Comparison of ENCODE assay signal across 9 cellular contexts in the genomic region with DNA sequence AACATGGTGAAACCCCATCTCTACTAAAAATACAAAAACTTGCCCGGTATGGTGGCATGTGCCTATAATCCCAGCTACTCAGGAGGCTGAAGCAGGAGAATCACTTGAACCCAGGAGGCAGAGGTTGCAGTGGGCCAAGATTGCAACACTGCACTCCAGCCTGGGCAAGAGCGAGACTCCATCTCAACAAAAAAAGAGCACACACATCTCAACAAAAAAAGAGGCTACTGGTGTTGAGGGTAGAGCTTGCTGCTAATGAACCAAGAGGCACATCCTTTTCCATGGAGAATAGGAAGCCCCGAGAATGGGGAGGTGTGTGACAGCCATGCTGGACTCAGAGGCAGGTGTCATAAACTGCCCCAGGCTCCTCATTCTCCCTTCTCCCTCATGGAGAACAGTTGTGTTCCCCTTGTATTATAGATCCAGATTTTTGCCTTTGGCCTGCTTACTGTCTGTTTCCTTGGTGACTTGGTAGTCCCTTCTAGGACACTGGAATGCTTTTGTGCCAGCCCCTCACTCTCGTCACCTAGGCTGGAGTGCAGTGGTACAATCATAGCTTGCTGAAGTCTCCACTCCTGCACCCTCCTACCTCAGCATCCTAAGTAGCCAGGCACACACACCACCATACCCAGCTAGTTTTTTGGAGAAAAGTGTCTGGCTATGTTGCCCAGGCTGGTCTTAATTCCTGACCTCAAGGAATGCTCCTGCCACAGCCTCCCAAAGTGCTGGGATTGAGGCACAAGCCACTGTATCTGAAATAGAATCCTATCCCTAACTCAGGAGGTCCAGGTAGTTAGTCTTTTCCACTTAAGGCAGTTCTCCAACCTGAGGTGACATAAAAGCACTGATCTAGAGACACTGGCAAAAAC. TPM values are rescaled to one million over a fixed set of nuclear protein-coding genes. Genes with fewer than 3 reads are reported as not detected.
DNase-seq lines count a peak whose midpoint lies in the region; TF ChIP-seq lines count a peak whose summit lies in the region.
"Had no signal": no experiment of that assay in that cellular context is flagged by ENCODE, and none has a peak within 500 bp of the region (broad histone marks: within the 10 kb centered on the region; RNA-seq: fewer than 3 reads in every experiment).

No MANE protein-coding gene starts in this region.

- peaks cover 5% of the 10 kb centered on the region; the same call in 1 of the 2 replicates for H3K9me3 ChIP-seq in PC-9 (ENCODE audit: insufficient read depth, low read depth)
- H3K9me3 ChIP-seq: vagina had no signal

- no peaks in the 10 kb centered on the region for H3K27me3 Mint-ChIP-seq in dendritic cell treated with granulocyte-macrophage colony-stimulating factor and Interleukin-4, amounts not matched to agents 40 ng/mL and 50 ng/mL, for 4 days

- peaks cover 55% of the 10 kb centered on the region for H3K36me3 ChIP-seq in PC-9 (ENCODE audit: low read depth)

- peaks cover 47% of the 10 kb centered on the region for H4K20me1 ChIP-seq in PC-9 (ENCODE audit: insufficient read depth)

- peaks cover 35% of the 10 kb centered on the region for H3K4me1 Mint-ChIP-seq in dendritic cell treated with granulocyte-macrophage colony-stimulating factor and Interleukin-4, amounts not matched to agents 40 ng/mL and 50 ng/mL, for 4 days (ENCODE audit: low read depth)

- CTCF ChIA-PET in PC-9 (lab: Charles Lee) = interaction anchor here (0.6 kb wide), 2 partner anchors 35 to 86 kb away, joined by 6 to 10 read pairs; no protein-coding TSS in a partner anchor

- no peak overlapping the region for H3K4me2 ChIP-seq in PC-9

- no peaks in the 10 kb centered on the region for H3K9me2 ChIP-seq in PC-9 (ENCODE audit: insufficient read depth)

- DNase-seq in A172 (ENCODE audit: low spot score) (peak; percentile 35), ELR (ENCODE audit: low read depth) (peak; percentile 59), PC-9 (peak in 1 of 2 experiments; percentile 54), NCI-H1694 (lab: John Stamatoyannopoulos, UW) (no peak), pons (ENCODE audit: low spot score) (no peak), SK-N-DZ (ENCODE audit: low spot score) (no peak), DMS153 treated with DMSO at 0.1 percent for 48 hours (lab: John Stamatoyannopoulos, UW; ENCODE audit: unreplicated experiment) (no peak)

- TSS peak; percentile 7 for BruUV-seq in PC-9 (replicated peaks; lab: Mats Ljungman, UMichigan)

- H3K27me3 ChIP-seq in PC-9 (ENCODE audit: insufficient read depth, low read depth) = no peaks in the 10 kb centered on the region
- H3K27me3 ChIP-seq: vagina had no signal

- no peak for TF ChIP-seq CTCF in PC-9 (conservative IDR thresholded peaks at IDR 0.05)

- intact Hi-C loops in PC-9 (cut with micrococcal nuclease; ENCODE audit: unreplicated experiment) = no loop called here
- intact Hi-C loops in dendritic cell treated with granulocyte-macrophage colony-stimulating factor and Interleukin-4, amounts not matched to agents 40 ng/mL and 50 ng/mL, for 4 days (cut with micrococcal nuclease) = no loop called here

- H3K4me3 Mint-ChIP-seq in dendritic cell treated with granulocyte-macrophage colony-stimulating factor and Interleukin-4, amounts not matched to agents 40 ng/mL and 50 ng/mL, for 4 days = no peak overlapping the region

- H3K79me2 ChIP-seq in PC-9 (ENCODE audit: low read depth) = peaks cover 38% of the 10 kb centered on the region

- H3K27ac Mint-ChIP-seq in dendritic cell treated with granulocyte-macrophage colony-stimulating factor and Interleukin-4, amounts not matched to agents 40 ng/mL and 50 ng/mL, for 4 days = peak overlapping the region; percentile 37

- no peak overlapping the region for H2AFZ ChIP-seq in PC-9

- peaks cover 18% of the 10 kb centered on the region for H3K9me3 Mint-ChIP-seq in dendritic cell treated with granulocyte-macrophage colony-stimulating factor and Interleukin-4, amounts not matched to agents 40 ng/mL and 50 ng/mL, for 4 days

- no peak overlapping the region for H3K4me3 ChIP-seq in PC-9
- H3K4me3 ChIP-seq: vagina had no signal

- POLR2A ChIA-PET in PC-9 (lab: Charles Lee; ENCODE audit: unreplicated experiment) = no interaction called here

- peaks cover 100% of the 10 kb centered on the region for H3K36me3 Mint-ChIP-seq in dendritic cell treated with granulocyte-macrophage colony-stimulating factor and Interleukin-4, amounts not matched to agents 40 ng/mL and 50 ng/mL, for 4 days (ENCODE audit: low read depth)

- H3K27ac ChIP-seq in PC-9 = peak overlapping the region; percentile 95; the same call in 1 of the 2 replicates
- H3K27ac ChIP-seq: vagina had no signal

- H3K4me1 ChIP-seq in PC-9 (replicated peaks; ENCODE audit: insufficient read depth) = 0 out of 2 replicates have a peak, but pooled peaks cover 17% of the 10 kb centered on the region

- peaks cover 79% of the 10 kb centered on the region for H3F3A ChIP-seq in PC-9 (ENCODE audit: insufficient read depth, low read depth)

RNA-seq across cellular contexts. Expression of gene RPL12, which starts 5.1 kb away (rescaled TPM):
- 1,716 and 1,722 TPM in 2 replicates for total RNA-seq in A172 (2014; rRNA removed; shearing (Covaris generic))
- 1,648 and 1,717 TPM in 2 replicates for total RNA-seq in PC-9 (2021)
- polyA plus RNA-seq in SK-N-DZ (2014; cell fraction: cytosol; rRNA removed) = 1,887 and 2,362 TPM in 2 replicates
- 1,256 and 1,841 TPM in 2 replicates for polyA plus RNA-seq in SK-N-DZ (2014; cell fraction: nucleus; rRNA removed)

RNA-seq across cellular contexts. Expression of gene LRSAM1, which starts 5.2 kb away (rescaled TPM):
- 8.5 and 9.6 TPM in 2 replicates for total RNA-seq in A172 (2014; rRNA removed; shearing (Covaris generic))
- 44.0 and 63.9 TPM in 2 replicates for total RNA-seq in PC-9 (2021)
- 18.6 and 18.9 TPM in 2 replicates for polyA plus RNA-seq in SK-N-DZ (2014; cell fraction: cytosol; rRNA removed)
- 30.0 and 36.0 TPM in 2 replicates for polyA plus RNA-seq in SK-N-DZ (2014; cell fraction: nucleus; rRNA removed)

RNA-seq across cellular contexts. Expression of gene ZNF79, which starts 21.9 kb away (rescaled TPM):
- total RNA-seq in A172 (2014; rRNA removed; shearing (Covaris generic)) = 11.5 and 13.3 TPM in 2 replicates
- total RNA-seq in PC-9 (2021) = 5.5 and 5.8 TPM in 2 replicates
- polyA plus RNA-seq in SK-N-DZ (2014; cell fraction: cytosol; rRNA removed) = 4.4 and 4.9 TPM in 2 replicates
- polyA plus RNA-seq in SK-N-DZ (2014; cell fraction: nucleus; rRNA removed) = 4.1 and 5.1 TPM in 2 replicates

RNA-seq across cellular contexts. Expression of gene SLC2A8, which starts 49.1 kb away (rescaled TPM):
- 13.8 and 24.1 TPM in 2 replicates for total RNA-seq in A172 (2014; rRNA removed; shearing (Covaris generic))
- total RNA-seq in PC-9 (2021) = 19.1 and 24.6 TPM in 2 replicates
- 26.4 TPM in 2 replicates for polyA plus RNA-seq in SK-N-DZ (2014; cell fraction: cytosol; rRNA removed)
- polyA plus RNA-seq in SK-N-DZ (2014; cell fraction: nucleus; rRNA removed) = 65.9 and 66.7 TPM in 2 replicates

Comparison
In these comparisons a context has a peak if more than half of its experiments do, and no peak if none do; other contexts are left out.
1. DNase-seq: peak in A172 (single experiment) and ELR (single experiment); none in NCI-H1694 (single experiment), pons (single experiment), SK-N-DZ (single experiment) and DMS153 treated with DMSO at 0.1 percent for 48 hours (single experiment).